Comparison of ENCODE assay signal across 8 cellular contexts in the genomic region with DNA sequence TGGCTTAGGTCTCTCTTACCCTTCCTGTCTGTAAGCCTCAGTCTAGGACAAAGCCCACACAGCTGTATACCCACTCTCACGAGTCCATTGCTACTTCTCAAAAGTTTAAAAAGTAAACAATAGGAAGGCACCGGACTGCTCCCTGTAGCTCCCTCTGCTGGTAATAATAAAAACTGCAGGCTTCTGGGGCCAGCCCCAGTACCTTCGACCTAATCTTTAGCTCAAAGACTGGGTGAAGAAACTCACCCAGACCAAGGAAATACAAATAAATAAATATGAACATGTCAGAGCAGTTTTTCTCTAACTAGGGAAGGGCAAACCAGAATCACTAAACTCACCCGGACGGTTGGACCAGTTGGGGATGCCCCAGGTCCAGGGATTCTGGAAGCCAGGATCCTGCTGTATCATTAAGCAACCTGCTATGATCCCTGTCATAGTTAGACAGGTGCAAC. TPM values are rescaled to one million over a fixed set of nuclear protein-coding genes. Genes with fewer than 3 reads are reported as not detected.
A peak's percentile ranks its signal among the peaks of the same experiment; 100 is the strongest.
DNase-seq lines count a peak whose midpoint lies in the region; ATAC-seq and TF ChIP-seq lines count a peak whose summit lies in the region.

No MANE protein-coding gene starts in this region.

- H3K4me1 ChIP-seq in Panc1 (ENCODE audit: control insufficient read depth, insufficient read depth, low read length), result peaks cover 7% of the 10 kb centered on the region; the same call in 1 of the 2 replicates
- H3K4me1 ChIP-seq in ovary (ENCODE audit: insufficient read depth), result peaks cover 5% of the 10 kb centered on the region

- intact Hi-C loops in Panc1 (cut with micrococcal nuclease; ENCODE audit: unreplicated experiment) (no loop called here), ovary (cut with DNase I) (loop anchor here in 3 of 4 donors (2.0 to 10.0 kb wide), 4 partner anchors 46 to 119 kb away; partner anchors contain the start of genes CSK (in 1 of the 3) and ULK3 (in 1 of the 3))

- TF ChIP-seq EP300 in ovary (IDR thresholded peaks at IDR 0.05), result no peak

- BruUV-seq in Panc1 (replicated peaks; lab: Mats Ljungman, UMichigan), result no TSS peak

- no peak for TF ChIP-seq POLR2A in ovary (IDR thresholded peaks at IDR 0.05)

- no peak overlapping the region for H3K4me3 ChIP-seq in BJ (ENCODE audit: low read depth, low read length)
- H3K4me3 ChIP-seq in Panc1 (ENCODE audit: low read depth in 2 of 2, low read length in 2 of 2), result no peak overlapping the region
- no peak overlapping the region for H3K4me3 ChIP-seq in ovary

- CTCF ChIA-PET in BJ (lab: Yijun Ruan, JAX) (interaction anchor here (0.6 to 7.2 kb wide), 33 partner anchors 9 to 534 kb away, joined by 3 to 57 read pairs (median 4); partner anchors contain the start of genes COX5A, CSK, CYP11A1 and MPI), Panc1 (lab: Charles Lee) (interaction anchor here (0.5 to 1.6 kb wide), 12 partner anchors 13 to 238 kb away, joined by 3 to 12 read pairs (median 4); partner anchors contain the start of gene COX5A)

- peak; percentile 52 for ATAC-seq in Panc1

- H3K9me3 ChIP-seq in Panc1 (ENCODE audit: control insufficient read depth, insufficient read depth, low read depth, low read length) (no peaks in the 10 kb centered on the region), ovary (no peaks in the 10 kb centered on the region)

- DNase-seq in BJ (ENCODE audit: low read depth) (no peak), GOT3 (lab: John Stamatoyannopoulos, UW) (peak; percentile 10), Panc1 (ENCODE audit: low read depth, low spot score) (peak; percentile 54), fibroblast of peridontal ligament (ENCODE audit: extremely low read depth) (peak; percentile 68), ovary (peak; percentile 22 to 69 (median 60)), ureter (ENCODE audit: low spot score) (peak; percentile 85), NCI-H2029 (lab: John Stamatoyannopoulos, UW) (no peak)
- peak; percentile 67 for DNase-seq in activated T-cell treated with anti-CD3 and anti-CD28 coated beads, Interleukin-2, amount 50 U/mL, for 1 hour

- no peak overlapping the region for H3K27ac ChIP-seq in Panc1 (ENCODE audit: low read length)
- H3K27ac ChIP-seq in ovary, result no peak overlapping the region

- TF ChIP-seq CTCF in BJ (IDR thresholded peaks at IDR 0.05; ENCODE audit: insufficient read depth, low read depth, low read length) (peak; percentile 84), Panc1 (IDR thresholded peaks at IDR 0.05) (peak; percentile 97), ovary (IDR thresholded peaks at IDR 0.05) (peak; percentile 66 to 88 (median 72))

- POLR2A ChIA-PET in BJ (lab: Charles Lee) (interaction anchor here (0.5 to 0.7 kb wide), 2 partner anchors 20 to 100 kb away, joined by 3 to 5 read pairs; no protein-coding TSS in a partner anchor), Panc1 (lab: Charles Lee) (interaction anchor here (0.5 kb wide), 1 partner anchor 24 kb away, joined by 5 read pairs; no protein-coding TSS in a partner anchor)

- H3K27me3 ChIP-seq in BJ (ENCODE audit: control insufficient read depth, insufficient read depth, low read length) (no peaks in the 10 kb centered on the region), Panc1 (ENCODE audit: control insufficient read depth, insufficient read depth, low read length) (no peaks in the 10 kb centered on the region), ovary (no peaks in the 10 kb centered on the region)

- in situ Hi-C loops in Panc1 (cut with HindIII; ENCODE audit: low pct_unique_long_range_greater_than_20kb, low sequenced_read_pairs), result no loop called here

- peaks cover 32% of the 10 kb centered on the region for H3K36me3 ChIP-seq in BJ (ENCODE audit: control insufficient read depth, insufficient read depth, low read length)
- H3K36me3 ChIP-seq in Panc1 (ENCODE audit: control insufficient read depth, insufficient read depth, low read length), result peaks cover 18% of the 10 kb centered on the region; the same call in 1 of the 2 replicates
- H3K36me3 ChIP-seq in ovary, result no peaks in the 10 kb centered on the region

- 14 to 21% (median 18%) methylated on average over 5 of the region's 5 CpGs for WGBS in ovary, 3 donors

RNA-seq across cellular contexts. Expression of gene FAM219B, which starts 5.0 kb away (rescaled TPM):
- 54.7 and 66.7 TPM in 2 replicates for polyA plus RNA-seq in BJ (2011; rRNA removed)
- 15.9 and 23.1 TPM in 2 replicates for polyA minus RNA-seq in BJ (2011; rRNA and poly(A)+ RNA removed)
- 68.6 TPM for total RNA-seq in Panc1 (2021; ENCODE audit: unreplicated experiment)
- 41.2 TPM for polyA plus RNA-seq in Panc1 (2012; ENCODE audit: insufficient read length)
- total RNA-seq in ovary, result 100 to 1,000 TPM in 1 of 7 donors, 10 to 100 TPM in 6; 31.0 to 125 (median 67.4) TPM
- polyA plus RNA-seq in ovary, result 10 to 100 TPM; 35.1 to 67.9 TPM
- 171 TPM for total RNA-seq in ureter

RNA-seq across cellular contexts. Expression of gene MPI, which starts 11.8 kb away (rescaled TPM):
- polyA plus RNA-seq in BJ (2011; rRNA removed), result 73.9 and 105 TPM in 2 replicates
- 36.4 and 62.7 TPM in 2 replicates for polyA minus RNA-seq in BJ (2011; rRNA and poly(A)+ RNA removed)
- total RNA-seq in Panc1 (2021; ENCODE audit: unreplicated experiment), result 45.8 TPM
- polyA plus RNA-seq in Panc1 (2012; ENCODE audit: insufficient read length), result 80.7 TPM
- 10 to 100 TPM; 42.6 to 55.6 (median 48.6) TPM for total RNA-seq in ovary
- 10 to 100 TPM; 28.8 to 42.4 TPM for polyA plus RNA-seq in ovary
- total RNA-seq in ureter, result 50.8 TPM

RNA-seq across cellular contexts. Expression of gene SCAMP2, which starts 28.5 kb away (rescaled TPM):
- 144 and 192 TPM in 2 replicates for polyA plus RNA-seq in BJ (2011; rRNA removed)
- 64.4 and 112 TPM in 2 replicates for polyA minus RNA-seq in BJ (2011; rRNA and poly(A)+ RNA removed)
- 121 TPM for total RNA-seq in Panc1 (2021; ENCODE audit: unreplicated experiment)
- polyA plus RNA-seq in Panc1 (2012; ENCODE audit: insufficient read length), result 162 TPM
- total RNA-seq in ovary, result 10 to 100 TPM; 22.9 to 65.5 (median 53.1) TPM
- polyA plus RNA-seq in ovary, result 10 to 100 TPM; 27.4 to 60.5 TPM
- total RNA-seq in ureter, result 96.3 TPM

RNA-seq across cellular contexts. Expression of gene COX5A, which starts 36.2 kb away (rescaled TPM):
- polyA plus RNA-seq in BJ (2011; rRNA removed) (64.6 and 106 TPM in 2 replicates), ovary (100 to 1,000 TPM in 1 of 2 donors, 10 to 100 TPM in 1; 86.2 to 158 TPM)
- 14.0 and 30.3 TPM in 2 replicates for polyA minus RNA-seq in BJ (2011; rRNA and poly(A)+ RNA removed)
- total RNA-seq in Panc1 (2021; ENCODE audit: unreplicated experiment) (353 TPM), ovary (10 to 100 TPM; 24.8 to 91.3 (median 73.9) TPM), ureter (172 TPM)
- 349 TPM for polyA plus RNA-seq in Panc1 (2012; ENCODE audit: insufficient read length)

RNA-seq across cellular contexts. Expression of gene RPP25, which starts 54.9 kb away (rescaled TPM):
- 0.92 and 1.3 TPM in 2 replicates for polyA plus RNA-seq in BJ (2011; rRNA removed)
- 0.26 and 0.66 TPM in 2 replicates for polyA minus RNA-seq in BJ (2011; rRNA and poly(A)+ RNA removed)
- 40.1 TPM for total RNA-seq in Panc1 (2021; ENCODE audit: unreplicated experiment)
- polyA plus RNA-seq in Panc1 (2012; ENCODE audit: insufficient read length), result 33.3 TPM
- total RNA-seq in ovary, result 10 to 100 TPM; 13.6 to 41.2 (median 28.6) TPM
- polyA plus RNA-seq in ovary, result 10 to 100 TPM; 16.0 to 17.3 TPM
- total RNA-seq in ureter, result 7.3 TPM

Comparison
In these comparisons a context has a peak if more than half of its experiments do, and no peak if none do; other contexts are left out.
1. DNase-seq: peak in GOT3 (single experiment), Panc1 (single experiment), activated T-cell treated with anti-CD3 and anti-CD28 coated beads, Interleukin-2, amount 50 U/mL, for 1 hour (single experiment), fibroblast of peridontal ligament (single experiment), ovary (5 of 5) and ureter (single experiment); none in BJ (single experiment) and NCI-H2029 (single experiment).
2. Peak in every context shown above with its lines, with median percentiles within 50 percentile points of each other: CTCF ChIP-seq.